Comparison of ENCODE assay signal across 23 cellular contexts in the genomic region with DNA sequence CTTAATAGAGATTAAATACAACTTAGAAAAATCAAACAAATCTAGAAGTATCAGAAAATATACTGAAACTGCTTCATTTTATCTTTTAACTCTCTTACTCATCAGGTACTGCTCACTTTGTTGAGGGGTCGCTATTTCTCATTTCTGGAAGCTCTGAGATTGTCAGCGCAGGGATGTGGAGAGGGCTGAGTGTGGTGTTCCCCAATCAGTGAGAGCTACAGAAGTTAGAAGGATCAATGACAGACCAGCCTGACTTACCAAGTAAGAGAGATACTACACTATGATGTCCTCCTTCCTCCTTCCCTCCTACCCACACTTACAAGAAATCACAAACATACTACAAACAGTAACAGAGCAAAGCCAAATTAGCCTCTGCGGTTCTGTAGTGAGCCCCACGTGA.
"Had no signal": no experiment of that assay in that cellular context is flagged by ENCODE, and none has a peak within 500 bp of the region (broad histone marks: within the 10 kb centered on the region; RNA-seq: fewer than 3 reads in every experiment).

No MANE protein-coding gene starts in this region.

- H3K27ac ChIP-seq: SJSA1, SK-N-MC had no signal

- H3K9me3 ChIP-seq: MG63, SJSA1 had no signal

- DNase-seq: Karpas-422, KG1, MG63, NCI-H1092, NCI-H1105 treated with DMSO at 0.1 percent for 48 hours, NCI-H1417 treated with DMSO at 0.1 percent for 48 hours, NCI-H146, NCI-H1694 treated with DMSO at 0.1 percent for 48 hours, NCI-H1930, NCI-H2081, NCI-H2107, NCI-H2171, NCI-H226, NCI-H446, NCI-H510A, NCI-H524 treated with DMSO at 0.1 percent for 48 hours, NCI-H69, NCI-H774, Right ventricle myocardium superior, RPMI8226, SIG-M5 had no signal

- H3K4me1 ChIP-seq: SJSA1 had no signal

- H3K27me3 ChIP-seq: MG63, SJSA1 had no signal

- H3K4me3 ChIP-seq: MG63, SJSA1, SK-N-MC had no signal
